8 cellular contexts compared by ENCODE assay signal in genomic region chr17:39617446-39618251, GRCh38. TPM values are rescaled to one million over a fixed set of nuclear protein-coding genes. Genes with fewer than 3 reads are reported as not detected.
A peak's percentile ranks its signal among the peaks of the same experiment; 100 is the strongest.
DNase-seq lines count a peak whose midpoint lies in the region; FAIRE-seq and TF ChIP-seq lines count a peak whose summit lies in the region.

No MANE protein-coding gene starts in this region.

- peaks cover 70% of the 10 kb centered on the region for H3K27me3 Mint-ChIP-seq in activated T-helper 1 cell treated with anti-CD3 and anti-CD28 coated beads, Interleukin-12 subunit alpha, Interleukin-12 subunit beta, Interleukin-2, Interleukin-4 antibody, amounts not matched to agents 30 ng/mL and 10 ng/mL and 1 ng/mL, durations not matched to agents 14 hours and 24 hours and 36 hours (ENCODE audit: insufficient read depth)

- H3K4me1 Mint-ChIP-seq in activated T-helper 1 cell treated with anti-CD3 and anti-CD28 coated beads, Interleukin-12 subunit alpha, Interleukin-12 subunit beta, Interleukin-2, Interleukin-4 antibody, amounts not matched to agents 30 ng/mL and 10 ng/mL and 1 ng/mL, durations not matched to agents 14 hours and 24 hours and 36 hours (ENCODE audit: low read depth) = peaks cover 10% of the 10 kb centered on the region

- peak overlapping the region; percentile 72 for H3K4me3 Mint-ChIP-seq in activated T-helper 1 cell treated with anti-CD3 and anti-CD28 coated beads, Interleukin-12 subunit alpha, Interleukin-12 subunit beta, Interleukin-2, Interleukin-4 antibody, amounts not matched to agents 30 ng/mL and 10 ng/mL and 1 ng/mL, durations not matched to agents 14 hours and 24 hours and 36 hours

- H3K4me1 ChIP-seq in OCI-LY7 (ENCODE audit: insufficient read depth, low read length, poor library complexity, severe bottlenecking) (peaks cover 27% of the 10 kb centered on the region), neuronal stem cell (ENCODE audit: control insufficient read depth in 2 of 2, insufficient read depth in 1 of 2, low read depth in 1 of 2, low read length in 2 of 2) (peaks cover 6 to 7% of the 10 kb centered on the region in 2 donors)

- H3K79me2 ChIP-seq in OCI-LY7 (ENCODE audit: insufficient read depth, low read depth, low read length) = no peaks in the 10 kb centered on the region

- WGBS in neuronal stem cell (ENCODE audit: extremely low coverage in 2 of 2, insufficient read length in 2 of 2, insufficient replicate concordance in 1 of 2), 2 donors = no CpG with 5 or more reads among the region's 79 CpGs

- H3K79me1 ChIP-seq in neuronal stem cell (ENCODE audit: low read depth, low read length) = no peaks in the 10 kb centered on the region

- intact Hi-C loops in OCI-LY7 (cut with micrococcal nuclease; ENCODE audit: unreplicated experiment) = no loop called here
- intact Hi-C loops in activated T-helper 1 cell treated with anti-CD3 and anti-CD28 coated beads, Interleukin-12 subunit alpha, Interleukin-12 subunit beta, Interleukin-2, Interleukin-4 antibody, amounts not matched to agents 30 ng/mL and 10 ng/mL and 1 ng/mL, durations not matched to agents 14 hours and 24 hours and 36 hours (cut with micrococcal nuclease) = loop anchor here (1.0 kb wide), 1 partner anchor 363 kb away; the partner anchor contains the start of gene PSMD3

- H3K9ac ChIP-seq in neuronal stem cell (ENCODE audit: low read depth, low read length, poor library complexity) = peak overlapping the region; percentile 64

- H3K4ac ChIP-seq in neuronal stem cell (ENCODE audit: low read length) = no peak overlapping the region

- H2BK120ac ChIP-seq in neuronal stem cell (ENCODE audit: low read depth, low read length) = no peak overlapping the region

- H3K18ac ChIP-seq in neuronal stem cell (ENCODE audit: low read length) = peak overlapping the region; percentile 67

- no peak overlapping the region for H4K8ac ChIP-seq in neuronal stem cell (ENCODE audit: low read depth, low read length)

- H2AFZ ChIP-seq in OCI-LY7 (ENCODE audit: low read length) (peak overlapping the region; percentile 87), neuronal stem cell (ENCODE audit: low read length) (peak overlapping the region; percentile 87)

- no peak overlapping the region for H3K14ac ChIP-seq in neuronal stem cell (ENCODE audit: low read length)

- TF ChIP-seq CTCF in OCI-LY7 (conservative IDR thresholded peaks at IDR 0.05; ENCODE audit: low read length) = no peak
- no peak for TF ChIP-seq CTCF in fibroblast of pulmonary artery (IDR thresholded peaks at IDR 0.05; ENCODE audit: low read length, missing control alignments)

- no TSS peak for BruUV-seq in OCI-LY7 (replicated peaks; lab: Mats Ljungman, UMichigan)

- peak overlapping the region; percentile 78 for H3K4me2 ChIP-seq in OCI-LY7 (ENCODE audit: low read length)
- peak overlapping the region; percentile 78 for H3K4me2 ChIP-seq in neuronal stem cell (ENCODE audit: insufficient read depth, low read length, poor library complexity, severe bottlenecking)

- H3K36me3 Mint-ChIP-seq in activated T-helper 1 cell treated with anti-CD3 and anti-CD28 coated beads, Interleukin-12 subunit alpha, Interleukin-12 subunit beta, Interleukin-2, Interleukin-4 antibody, amounts not matched to agents 30 ng/mL and 10 ng/mL and 1 ng/mL, durations not matched to agents 14 hours and 24 hours and 36 hours (ENCODE audit: low read depth) = no peaks in the 10 kb centered on the region

- H3K36me3 ChIP-seq in OCI-LY7 (ENCODE audit: insufficient read depth, low read length) = no peaks in the 10 kb centered on the region; the same call in 1 of the 2 replicates
- no peaks in the 10 kb centered on the region for H3K36me3 ChIP-seq in neuronal stem cell (replicated peaks in 1 of 2; ENCODE audit: control insufficient read depth in 2 of 2, insufficient read depth in 2 of 2, low read length in 2 of 2)

- H3K27ac ChIP-seq in OCI-LY7 (ENCODE audit: low read depth, low read length, poor library complexity, severe bottlenecking) = peak overlapping the region; percentile 23
- no peak overlapping the region for H3K27ac ChIP-seq in neuronal stem cell (replicated peaks; ENCODE audit: low read length)

- H2BK5ac ChIP-seq in neuronal stem cell (ENCODE audit: low read length) = no peak overlapping the region

- H3K9me2 ChIP-seq in OCI-LY7 (ENCODE audit: insufficient read depth, low read length) = no peaks in the 10 kb centered on the region

- POLR2A ChIA-PET in OCI-LY7 (lab: Charles Lee) = interaction anchor here (0.6 to 0.7 kb wide), 3 partner anchors 10 to 171 kb away, joined by 3 read pairs; partner anchors contain the start of gene NEUROD2

- peak overlapping the region; percentile 65 for H3K4me3 ChIP-seq in OCI-LY7 (ENCODE audit: low read depth, low read length, poor library complexity, severe bottlenecking)
- H3K4me3 ChIP-seq in fibroblast of pulmonary artery (replicated peaks; ENCODE audit: low read depth, low read length) = peak overlapping the region; percentile 62
- H3K4me3 ChIP-seq in neuronal stem cell (ENCODE audit: low read length in 2 of 2) = peak overlapping the region; percentile 43 to 70

- H2BK15ac ChIP-seq in neuronal stem cell (ENCODE audit: low read length) = peak overlapping the region; percentile 22

- no peak overlapping the region for H4K91ac ChIP-seq in neuronal stem cell (ENCODE audit: low read depth, low read length, poor library complexity)

- CTCF ChIA-PET in OCI-LY7 (lab: Charles Lee; ENCODE audit: unreplicated experiment) = no interaction called here

- H2AK5ac ChIP-seq in neuronal stem cell (ENCODE audit: low read depth, low read length) = no peak overlapping the region

- no peak overlapping the region for H3K23ac ChIP-seq in neuronal stem cell (ENCODE audit: low read depth, low read length, poor library complexity)

- DNase-seq in C1 segment of cervical spinal cord (lab: John Stamatoyannopoulos, UW) (peak in 10 of 14 donors; percentile 18 to 78 (median 42)), HT1080 (ENCODE audit: low read depth) (peak; percentile 68), OCI-LY7 (ENCODE audit: low spot score) (peak; percentile 77), fibroblast of pulmonary artery (ENCODE audit: low read depth) (peak; percentile 57), neuronal stem cell (ENCODE audit: low spot score) (no peak), urothelium cell line (ENCODE audit: low spot score) (peak; percentile 89), pons (ENCODE audit: low spot score) (no peak)
- no peak for DNase-seq in activated T-helper 1 cell treated with anti-CD3 and anti-CD28 coated beads, Interleukin-12 subunit alpha, Interleukin-12 subunit beta, Interleukin-2, Interleukin-4 antibody, amounts not matched to agents 30 ng/mL and 10 ng/mL and 1 ng/mL, durations not matched to agents 14 hours and 24 hours and 36 hours (ENCODE audit: low spot score)

- H3K9me3 Mint-ChIP-seq in activated T-helper 1 cell treated with anti-CD3 and anti-CD28 coated beads, Interleukin-12 subunit alpha, Interleukin-12 subunit beta, Interleukin-2, Interleukin-4 antibody, amounts not matched to agents 30 ng/mL and 10 ng/mL and 1 ng/mL, durations not matched to agents 14 hours and 24 hours and 36 hours = no peaks in the 10 kb centered on the region

- H4K20me1 ChIP-seq in OCI-LY7 (ENCODE audit: insufficient read depth, low read length) = no peaks in the 10 kb centered on the region

- H3K27ac Mint-ChIP-seq in activated T-helper 1 cell treated with anti-CD3 and anti-CD28 coated beads, Interleukin-12 subunit alpha, Interleukin-12 subunit beta, Interleukin-2, Interleukin-4 antibody, amounts not matched to agents 30 ng/mL and 10 ng/mL and 1 ng/mL, durations not matched to agents 14 hours and 24 hours and 36 hours = no peak overlapping the region

- H3K27me3 ChIP-seq in neuronal stem cell (ENCODE audit: control insufficient read depth in 3 of 3, insufficient read depth in 3 of 3, low read depth in 1 of 3, low read length in 3 of 3) = peaks cover 10 to 74% (median 47%) of the 10 kb centered on the region in 3 experiments

- H3K9me3 ChIP-seq in OCI-LY7 (ENCODE audit: low read length) = no peaks in the 10 kb centered on the region
- no peaks in the 10 kb centered on the region for H3K9me3 ChIP-seq in neuronal stem cell (replicated peaks in 1 of 2; ENCODE audit: control insufficient read depth in 2 of 2, insufficient read depth in 1 of 2, low read depth in 1 of 2, low read length in 2 of 2)

- FAIRE-seq in urothelium cell line (lab: Jason Lieb, UNC) = peak; percentile 83

- H2BK12ac ChIP-seq in neuronal stem cell (ENCODE audit: low read length) = no peak overlapping the region

RNA-seq across cellular contexts. Expression of gene PPP1R1B, which starts 9.1 kb away (rescaled TPM):
- total RNA-seq in HT1080 (2014; rRNA removed; shearing (Covaris generic)) = 0.30 TPM in 1 of 2 replicates, not detected in the other
- 0.12 and 0.14 TPM in 2 replicates for polyA plus RNA-seq in HT1080 (2015; cell fraction: cytosol; rRNA removed)
- polyA plus RNA-seq in HT1080 (2015; cell fraction: nucleus; rRNA removed) = 0.20 TPM in 1 of 2 replicates, not detected in the other
- total RNA-seq in OCI-LY7 (2014; rRNA removed; shearing (Covaris generic)) = not detected in 2 replicates
- total RNA-seq in OCI-LY7 (2022) = not detected in 2 replicates
- not detected in 2 replicates for total RNA-seq in activated T-helper 1 cell treated with anti-CD3 and anti-CD28 coated beads, Interleukin-12 subunit alpha, Interleukin-12 subunit beta, Interleukin-2, Interleukin-4 antibody, amounts not matched to agents 30 ng/mL and 10 ng/mL and 1 ng/mL, durations not matched to agents 14 hours and 24 hours and 36 hours
- polyA plus RNA-seq in neuronal stem cell (2013, experiment 1 of 2) = 0.39 TPM
- polyA plus RNA-seq in neuronal stem cell (2013, experiment 2 of 2) = 0.21 TPM

RNA-seq across cellular contexts. Expression of gene NEUROD2, which starts 9.9 kb away (rescaled TPM):
- total RNA-seq in HT1080 (2014; rRNA removed; shearing (Covaris generic)) = not detected in 2 replicates
- polyA plus RNA-seq in HT1080 (2015; cell fraction: cytosol; rRNA removed) = not detected in 2 replicates
- not detected in 2 replicates for polyA plus RNA-seq in HT1080 (2015; cell fraction: nucleus; rRNA removed)
- total RNA-seq in OCI-LY7 (2014; rRNA removed; shearing (Covaris generic)) = not detected in 2 replicates
- total RNA-seq in OCI-LY7 (2022) = not detected in 2 replicates
- total RNA-seq in activated T-helper 1 cell treated with anti-CD3 and anti-CD28 coated beads, Interleukin-12 subunit alpha, Interleukin-12 subunit beta, Interleukin-2, Interleukin-4 antibody, amounts not matched to agents 30 ng/mL and 10 ng/mL and 1 ng/mL, durations not matched to agents 14 hours and 24 hours and 36 hours = not detected in 2 replicates
- polyA plus RNA-seq in neuronal stem cell (2013, experiment 1 of 2) = not detected
- not detected for polyA plus RNA-seq in neuronal stem cell (2013, experiment 2 of 2)

RNA-seq across cellular contexts. Expression of gene STARD3, which starts 19.3 kb away (rescaled TPM):
- total RNA-seq in HT1080 (2014; rRNA removed; shearing (Covaris generic)) = 37.5 and 71.5 TPM in 2 replicates
- polyA plus RNA-seq in HT1080 (2015; cell fraction: cytosol; rRNA removed) = 65.2 and 68.5 TPM in 2 replicates
- 93.8 and 118 TPM in 2 replicates for polyA plus RNA-seq in HT1080 (2015; cell fraction: nucleus; rRNA removed)
- total RNA-seq in OCI-LY7 (2014; rRNA removed; shearing (Covaris generic)) = 33.7 and 36.5 TPM in 2 replicates
- total RNA-seq in OCI-LY7 (2022) = 54.2 and 62.1 TPM in 2 replicates
- total RNA-seq in activated T-helper 1 cell treated with anti-CD3 and anti-CD28 coated beads, Interleukin-12 subunit alpha, Interleukin-12 subunit beta, Interleukin-2, Interleukin-4 antibody, amounts not matched to agents 30 ng/mL and 10 ng/mL and 1 ng/mL, durations not matched to agents 14 hours and 24 hours and 36 hours = 54.7 and 65.3 TPM in 2 replicates
- polyA plus RNA-seq in neuronal stem cell (2013, experiment 1 of 2) = 65.0 TPM
- 70.1 TPM for polyA plus RNA-seq in neuronal stem cell (2013, experiment 2 of 2)

RNA-seq across cellular contexts. Expression of gene TCAP, which starts 47.5 kb away (rescaled TPM):
- total RNA-seq in HT1080 (2014; rRNA removed; shearing (Covaris generic)) = 1.00 TPM in 1 of 2 replicates, not detected in the other
- polyA plus RNA-seq in HT1080 (2015; cell fraction: cytosol; rRNA removed) = 0.03 and 0.33 TPM in 2 replicates
- 0.82 and 0.85 TPM in 2 replicates for polyA plus RNA-seq in HT1080 (2015; cell fraction: nucleus; rRNA removed)
- 1.5 and 9.4 TPM in 2 replicates for total RNA-seq in OCI-LY7 (2014; rRNA removed; shearing (Covaris generic))
- 2.7 TPM in 2 replicates for total RNA-seq in OCI-LY7 (2022)
- 0.96 and 1.4 TPM in 2 replicates for total RNA-seq in activated T-helper 1 cell treated with anti-CD3 and anti-CD28 coated beads, Interleukin-12 subunit alpha, Interleukin-12 subunit beta, Interleukin-2, Interleukin-4 antibody, amounts not matched to agents 30 ng/mL and 10 ng/mL and 1 ng/mL, durations not matched to agents 14 hours and 24 hours and 36 hours
- 0.88 TPM for polyA plus RNA-seq in neuronal stem cell (2013, experiment 1 of 2)
- 0.87 TPM for polyA plus RNA-seq in neuronal stem cell (2013, experiment 2 of 2)

RNA-seq across cellular contexts. Expression of gene PNMT, which starts 50.6 kb away (rescaled TPM):
- not detected in 2 replicates for total RNA-seq in HT1080 (2014; rRNA removed; shearing (Covaris generic))
- not detected in 2 replicates for polyA plus RNA-seq in HT1080 (2015; cell fraction: cytosol; rRNA removed)
- not detected in 2 replicates for polyA plus RNA-seq in HT1080 (2015; cell fraction: nucleus; rRNA removed)
- not detected in 2 replicates for total RNA-seq in OCI-LY7 (2014; rRNA removed; shearing (Covaris generic))
- not detected in 2 replicates for total RNA-seq in OCI-LY7 (2022)
- total RNA-seq in activated T-helper 1 cell treated with anti-CD3 and anti-CD28 coated beads, Interleukin-12 subunit alpha, Interleukin-12 subunit beta, Interleukin-2, Interleukin-4 antibody, amounts not matched to agents 30 ng/mL and 10 ng/mL and 1 ng/mL, durations not matched to agents 14 hours and 24 hours and 36 hours = not detected in 2 replicates
- 0.95 TPM for polyA plus RNA-seq in neuronal stem cell (2013, experiment 1 of 2)
- polyA plus RNA-seq in neuronal stem cell (2013, experiment 2 of 2) = 1.0 TPM

Comparison
In these comparisons a context has a peak if more than half of its experiments do, and no peak if none do; other contexts are left out.
1. DNase-seq: peak in C1 segment of cervical spinal cord (10 of 14), HT1080 (single experiment), OCI-LY7 (single experiment), fibroblast of pulmonary artery (single experiment) and urothelium cell line (single experiment); none in activated T-helper 1 cell treated with anti-CD3 and anti-CD28 coated beads, Interleukin-12 subunit alpha, Interleukin-12 subunit beta, Interleukin-2, Interleukin-4 antibody, amounts not matched to agents 30 ng/mL and 10 ng/mL and 1 ng/mL, durations not matched to agents 14 hours and 24 hours and 36 hours (single experiment), neuronal stem cell (single experiment) and pons (single experiment).
2. Peak in every context shown above with its lines, with median percentiles within 50 percentile points of each other: H3K4me3 ChIP-seq.